Comparison of ENCODE assay signal across 2 cellular contexts in the genomic region with DNA sequence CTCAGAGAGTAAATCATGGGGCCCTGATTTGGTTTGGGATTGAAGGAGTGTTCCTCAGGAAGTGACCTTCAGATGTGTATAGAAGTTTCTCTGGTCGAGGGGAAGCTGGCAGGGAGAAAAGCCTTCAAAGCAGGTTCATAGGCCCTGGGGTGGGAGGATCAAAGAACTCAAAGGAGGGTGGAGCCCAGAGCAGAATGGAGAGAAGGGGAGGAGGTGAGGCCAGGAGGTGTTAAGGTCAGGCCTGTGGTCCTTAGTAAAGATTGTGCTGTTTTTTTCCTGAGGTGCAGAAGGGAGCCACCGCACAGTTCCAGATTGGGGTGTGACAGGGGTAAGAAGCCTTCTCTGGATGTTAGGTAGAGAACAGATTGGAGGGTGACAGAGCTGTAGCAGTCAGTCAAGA.
TF ChIP-seq lines count a peak whose summit lies in the region.

No MANE protein-coding gene starts in this region.

TF ChIP-seq in HEK293, 187 proteins besides CTCF, POLR2A, EP300 and RAD21:
- TF ChIP-seq ZNF707 (tag by site-specific recombination; IDR thresholded peaks at IDR 0.05) (no peak), ZNF623 (tag by site-specific recombination; IDR thresholded peaks at IDR 0.05) (0 out of 2 replicates have a peak, but pooled peaks have one; percentile 20)

TF ChIP-seq in GM12878, 131 proteins besides CTCF, POLR2A, EP300 and RAD21:
- TF ChIP-seq YY1 (IDR thresholded peaks at IDR 0.05; ENCODE audit: low read depth, low read length) (no peak), YBX1 (IDR thresholded peaks at IDR 0.05) (no peak), EGR1 (IDR thresholded peaks at IDR 0.05; ENCODE audit: borderline replicate concordance in 1 of 2, low read depth in 2 of 2, low read length in 2 of 2) (no peak), NFYA (IDR thresholded peaks at IDR 0.05; ENCODE audit: borderline replicate concordance, low read depth, low read length) (no peak), HDAC6 (IDR thresholded peaks at IDR 0.05; ENCODE audit: unreplicated experiment) (no peak), HSF1 (IDR thresholded peaks at IDR 0.05; ENCODE audit: low read depth, low read length) (no peak), SUPT20H (IDR thresholded peaks at IDR 0.05; ENCODE audit: borderline replicate concordance, control insufficient read depth, low read depth, low read length) (no peak)
